In genomic region chr16:1180772-1181714, GRCh38 we compare ENCODE assay signal across 15 cellular contexts. TPM values are rescaled to one million over a fixed set of nuclear protein-coding genes. Genes with fewer than 3 reads are reported as not detected.
DNase-seq lines count a peak whose midpoint lies in the region; ATAC-seq and TF ChIP-seq lines count a peak whose summit lies in the region.
"Had no signal": no experiment of that assay in that cellular context is flagged by ENCODE, and none has a peak within 500 bp of the region (broad histone marks: within the 10 kb centered on the region; RNA-seq: fewer than 3 reads in every experiment).

No MANE protein-coding gene starts in this region.

- TF ChIP-seq CTCF in HCT116 (IDR thresholded peaks at IDR 0.05 in 2 of 3, conservative IDR thresholded peaks at IDR 0.05 in 1 of 3; ENCODE audit: borderline replicate concordance in 1 of 3, insufficient read depth in 1 of 3, low read depth in 2 of 3, low read length in 2 of 3) (peak in 2 of 3 experiments; percentile 45 to 55; a peak in 5 of 6 replicates), brain microvascular endothelial cell (IDR thresholded peaks at IDR 0.05; ENCODE audit: low read depth, low read length, missing control alignments) (peak; percentile 11)

- no peaks in the 10 kb centered on the region for H3K27me3 ChIP-seq in HCT116 (ENCODE audit: insufficient read depth, low read length)
- H3K27me3 ChIP-seq in brain microvascular endothelial cell (replicated peaks): no peaks in the 10 kb centered on the region
- H3K27me3 ChIP-seq in layer of hippocampus (ENCODE audit: control insufficient read depth, insufficient read depth, low read length): peaks cover 4% of the 10 kb centered on the region
- H3K27me3 ChIP-seq in skeletal muscle tissue (ENCODE audit: control insufficient read depth in 3 of 3, insufficient read depth in 3 of 3, low read length in 3 of 3): peaks cover 49 to 57% (median 51%) of the 10 kb centered on the region in 3 donors

- no peak overlapping the region for H3K27ac Mint-ChIP-seq in T-cell
- H3K27ac Mint-ChIP-seq: activated naive CD8-positive, alpha-beta T cell; immature natural killer cell had no signal

- no peak overlapping the region for H3K4me3 Mint-ChIP-seq in T-cell
- H3K4me3 Mint-ChIP-seq: activated naive CD8-positive, alpha-beta T cell; immature natural killer cell had no signal

- no peak overlapping the region for H2AFZ ChIP-seq in HCT116 (ENCODE audit: low read depth, low read length, poor library complexity, severe bottlenecking)

- peak overlapping the region; percentile 79 for H3K4me2 ChIP-seq in HCT116 (ENCODE audit: low read length)

- no peaks in the 10 kb centered on the region for H3K9me2 ChIP-seq in HCT116 (ENCODE audit: insufficient read depth)

- in situ Hi-C loops in brain microvascular endothelial cell (cut with HindIII; ENCODE audit: low pct_ligation_motif_present, low sequenced_read_pairs): no loop called here

- POLR2A ChIA-PET in HCT116 (lab: Charles Lee): no interaction called here
- POLR2A ChIA-PET in T-cell (lab: Charles Lee): no interaction called here

- no peaks in the 10 kb centered on the region for H4K20me1 ChIP-seq in HCT116 (ENCODE audit: insufficient read depth)

- H3K4me1 Mint-ChIP-seq in T-cell: no peaks in the 10 kb centered on the region
- H3K4me1 Mint-ChIP-seq: immature natural killer cell had no signal

- intact Hi-C loops in HCT116 (cut with micrococcal nuclease): no loop called here

- RAD21 ChIA-PET in HCT116 (lab: Charles Lee; ENCODE audit: low non-redundant PET in 1 of 2, low total read pairs in 2 of 2, uncharacterized antibody in 2 of 2, unreplicated experiment in 2 of 2): interaction anchor here in 1 of 2 experiments (0.5 kb wide), 1 partner anchor 18 kb away, joined by 3 read pairs; no protein-coding TSS in a partner anchor

- H3K9ac ChIP-seq in HCT116 (ENCODE audit: low read length) (no peak overlapping the region), skeletal muscle tissue (ENCODE audit: low read depth in 1 of 3, low read length in 3 of 3) (peak overlapping the region in 1 of 3 donors; percentile 50)

- no peaks in the 10 kb centered on the region; the same call in 1 of the 2 replicates for H3K79me2 ChIP-seq in HCT116 (ENCODE audit: insufficient read depth, low read length)

- ATAC-seq in HCT116 (no peak), HG02970 (IDR thresholded peaks at IDR 0.05; ENCODE audit: low FRiP score, unreplicated experiment) (no peak), GM18861 (IDR thresholded peaks at IDR 0.05; ENCODE audit: unreplicated experiment) (no peak), T-cell (replicated peaks in 1 of 4) (no peak)
- ATAC-seq: GM12878 had no signal

- no peak overlapping the region for H3K4me3 ChIP-seq in HCT116 (replicated peaks in 1 of 2; ENCODE audit: low read depth in 1 of 2, low read length in 2 of 2)
- H3K4me3 ChIP-seq in brain microvascular endothelial cell (ENCODE audit: low read depth, low read length): no peak overlapping the region
- no peak overlapping the region for H3K4me3 ChIP-seq in skeletal muscle tissue (ENCODE audit: low read length in 3 of 3)
- H3K4me3 ChIP-seq: GM12878, SK-N-MC had no signal

- BruUV-seq in HCT116 (replicated peaks; lab: Mats Ljungman, UMichigan): no TSS peak

- H3K4me1 ChIP-seq in HCT116 (ENCODE audit: control insufficient read depth in 1 of 2, insufficient read depth in 2 of 2, low read length in 2 of 2) (peaks cover 24 to 42% of the 10 kb centered on the region in 2 experiments), skeletal muscle tissue (ENCODE audit: control insufficient read depth in 3 of 3, insufficient read depth in 3 of 3, low read length in 3 of 3) (peaks cover 0 to 17% (median 17%) of the 10 kb centered on the region in 3 donors)

- DNase-seq in HCT116 (ENCODE audit: low read depth, low spot score) (no peak), brain microvascular endothelial cell (no peak), T-cell (no peak)
- no peak for DNase-seq in activated T-cell treated with anti-CD3 and anti-CD28 coated beads, Interleukin-2, amount 50 U/mL, for 1 hour
- DNase-seq: activated CD4-positive, alpha-beta T cell treated with anti-CD3 and anti-CD28 coated beads, Interleukin-2, amount 50 U/mL, for 48 hours; immature natural killer cell; NCI-H510A; posterior cingulate gyrus had no signal

- no peak; the same call in 1 of the 2 replicates for TF ChIP-seq RAD21 in HCT116 (IDR thresholded peaks at IDR 0.05; ENCODE audit: low read depth)

- CTCF ChIA-PET in HCT116 (lab: Charles Lee) (interaction anchor here (1.1 kb wide), 1 partner anchor 12 kb away, joined by 3 read pairs; no protein-coding TSS in a partner anchor), T-cell (lab: Charles Lee) (no interaction called here)

- no peaks in the 10 kb centered on the region for H3K36me3 ChIP-seq in HCT116 (ENCODE audit: control insufficient read depth in 1 of 2, insufficient read depth in 2 of 2, low read length in 2 of 2)
- H3K36me3 ChIP-seq in brain microvascular endothelial cell (replicated peaks): no peaks in the 10 kb centered on the region
- H3K36me3 ChIP-seq in skeletal muscle tissue (ENCODE audit: control insufficient read depth in 3 of 3, insufficient read depth in 3 of 3, low read length in 3 of 3): no peaks in the 10 kb centered on the region

- H3K9me3 Mint-ChIP-seq in T-cell: no peaks in the 10 kb centered on the region
- H3K9me3 Mint-ChIP-seq: immature natural killer cell had no signal

- H3K27ac ChIP-seq in HCT116 (ENCODE audit: low read depth, low read length) (peak overlapping the region; percentile 39; the same call in 1 of the 2 replicates), brain microvascular endothelial cell (peak overlapping the region; percentile 88), layer of hippocampus (ENCODE audit: low read depth, low read length) (peak overlapping the region; percentile 19), skeletal muscle tissue (ENCODE audit: low read depth, low read length) (peak overlapping the region; percentile 62)
- H3K27ac ChIP-seq: SK-N-MC had no signal

- H3K36me3 Mint-ChIP-seq in T-cell: no peaks in the 10 kb centered on the region
- H3K36me3 Mint-ChIP-seq: activated naive CD8-positive, alpha-beta T cell; immature natural killer cell had no signal

- peaks cover 0 to 3% of the 10 kb centered on the region in 2 donors for H3K27me3 Mint-ChIP-seq in T-cell
- H3K27me3 Mint-ChIP-seq: activated naive CD8-positive, alpha-beta T cell had no signal

- H3K9me3 ChIP-seq in HCT116 (ENCODE audit: control insufficient read depth in 1 of 2, insufficient read depth in 1 of 2, low read depth in 1 of 2, low read length in 2 of 2) (no peaks in the 10 kb centered on the region), skeletal muscle tissue (ENCODE audit: control insufficient read depth in 3 of 3, low read length in 3 of 3) (no peaks in the 10 kb centered on the region)

- no peak for TF ChIP-seq POLR2A in HCT116 (IDR thresholded peaks at IDR 0.05; ENCODE audit: borderline replicate concordance, extremely low read depth, insufficient read depth, insufficient read length)

TF ChIP-seq in HCT116, 20 proteins besides CTCF, POLR2A, EP300 and RAD21 (continues in another document):
- TF ChIP-seq POLR2AphosphoS5 (IDR thresholded peaks at IDR 0.05; ENCODE audit: low read depth, low read length) (no peak), CEBPB (IDR thresholded peaks at IDR 0.05; ENCODE audit: low read depth) (no peak), REST (IDR thresholded peaks at IDR 0.05; ENCODE audit: low read depth) (no peak)

RNA-seq across cellular contexts. Expression of gene CACNA1H, which starts 28.1 kb away (rescaled TPM):
- total RNA-seq in HCT116 (2021; ENCODE audit: unreplicated experiment) (24.3 TPM), skeletal muscle tissue (26.1 TPM), T-cell (1 to 10 TPM; 3.4 to 8.2 (median 4.8) TPM)
- polyA plus RNA-seq in HCT116 (2012): 26.8 and 30.7 TPM in 2 replicates

RNA-seq across cellular contexts. Expression of gene TPSG1, which starts 44.0 kb away (rescaled TPM):
- total RNA-seq in HCT116 (2021; ENCODE audit: unreplicated experiment): not detected
- polyA plus RNA-seq in HCT116 (2012): 0.10 and 0.16 TPM in 2 replicates
- not detected for total RNA-seq in skeletal muscle tissue
- not detected for total RNA-seq in T-cell
- total RNA-seq: GM12878 had no signal
- polyA plus RNA-seq: GM12878, immature natural killer cell had no signal

RNA-seq across cellular contexts. Expression of gene TPSB2, which starts 48.9 kb away (rescaled TPM):
- total RNA-seq in HCT116 (2021; ENCODE audit: unreplicated experiment) (not detected), skeletal muscle tissue (not detected), T-cell (1 to 10 TPM in 1 of 5 donors, under 1 TPM in 3, not detected in 1; 0.32 to 4.3 (median 0.52) TPM)
- not detected in 2 replicates for polyA plus RNA-seq in HCT116 (2012)
- total RNA-seq: GM12878 had no signal
- polyA plus RNA-seq: GM12878, immature natural killer cell had no signal

RNA-seq across cellular contexts. Expression of gene TPSAB1, which starts 59.5 kb away (rescaled TPM):
- total RNA-seq in HCT116 (2021; ENCODE audit: unreplicated experiment) (0.25 TPM), skeletal muscle tissue (1.0 TPM), T-cell (1 to 10 TPM in 2 of 5 donors, under 1 TPM in 1, not detected in 2; 0.39 to 1.6 (median 1.2) TPM)
- not detected in 2 replicates for polyA plus RNA-seq in HCT116 (2012)
- total RNA-seq: GM12878 had no signal
- polyA plus RNA-seq: immature natural killer cell had no signal

Comparison
In these comparisons a context has a peak if more than half of its experiments do, and no peak if none do; other contexts are left out.
1. H3K27ac ChIP-seq: peak in every context shown above with its lines; median percentile 88 in brain microvascular endothelial cell; 62 in skeletal muscle tissue; 39 in HCT116; 19 in layer of hippocampus.